ENCODE assay signal across 1 cellular context in genomic region chr1:162662013-162662412, GRCh38.
A peak's percentile ranks its signal among the peaks of the same experiment; 100 is the strongest.
TF ChIP-seq lines count a peak whose summit lies in the region.

No MANE protein-coding gene starts in this region.

TF ChIP-seq in K562, 482 proteins besides CTCF, POLR2A, EP300 and RAD21:
- peak; percentile 94 for TF ChIP-seq ZNF24 (IDR thresholded peaks at IDR 0.05)
- no peak for TF ChIP-seq EGR1 (conservative IDR thresholded peaks at IDR 0.05)
